12 cellular contexts compared by ENCODE assay signal in the genomic region with DNA sequence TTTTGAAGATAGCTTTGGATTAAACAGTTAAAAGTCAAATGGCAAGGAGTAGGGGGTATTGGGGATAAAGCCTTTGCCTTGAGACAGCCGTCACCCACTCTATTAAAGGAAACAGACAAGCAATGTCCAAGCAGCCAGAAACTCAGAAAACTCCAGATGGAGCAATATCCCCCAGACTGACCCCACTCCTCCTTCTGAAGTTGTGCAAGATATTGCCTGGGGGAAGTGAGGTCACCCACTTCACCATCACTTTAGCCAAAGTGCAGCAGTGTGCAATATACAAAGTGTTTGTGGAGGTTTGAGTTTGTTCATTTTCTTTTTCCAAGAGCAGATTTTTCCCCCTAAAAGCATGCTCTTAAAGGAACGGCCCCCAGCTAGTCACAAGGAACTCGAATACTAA.
DNase-seq lines count a peak whose midpoint lies in the region; ATAC-seq and TF ChIP-seq lines count a peak whose summit lies in the region.
"Had no signal": no experiment of that assay in that cellular context is flagged by ENCODE, and none has a peak within 500 bp of the region (broad histone marks: within the 10 kb centered on the region; RNA-seq: fewer than 3 reads in every experiment).

No MANE protein-coding gene starts in this region.

- no peaks in the 10 kb centered on the region for H3K4me1 Mint-ChIP-seq in CD8-positive, alpha-beta T cell (ENCODE audit: low read depth)
- H3K4me1 Mint-ChIP-seq in T-cell = peaks cover 0 to 2% (median 2%) of the 10 kb centered on the region in 3 donors

- no peak overlapping the region for H2AFZ ChIP-seq in smooth muscle cell (ENCODE audit: low read depth)

- intact Hi-C loops in CD8-positive, alpha-beta T cell (cut with DNase I, micrococcal nuclease) = no loop called here

- H3K4me1 ChIP-seq in adipocyte (ENCODE audit: control insufficient read depth, insufficient read depth, low read length) = peaks cover 26% of the 10 kb centered on the region
- peaks cover 8% of the 10 kb centered on the region for H3K4me1 ChIP-seq in smooth muscle cell (ENCODE audit: low read depth)
- H3K4me1 ChIP-seq in CD8-positive, alpha-beta T cell (ENCODE audit: insufficient read depth, low read length) = no peaks in the 10 kb centered on the region

- ATAC-seq in CD8-positive, alpha-beta T cell = no peak
- ATAC-seq in GM18858 (IDR thresholded peaks at IDR 0.05; ENCODE audit: unreplicated experiment) (no peak), T-cell (replicated peaks in 1 of 4) (no peak)
- ATAC-seq: K562 had no signal

- peak overlapping the region; percentile 1 for H3K4me2 ChIP-seq in smooth muscle cell

- H3K27ac ChIP-seq in HL-60 (replicated peaks) (peak overlapping the region; percentile 83), smooth muscle cell (ENCODE audit: low read depth) (peak overlapping the region; percentile 72)
- no peak overlapping the region for H3K27ac ChIP-seq in CD8-positive, alpha-beta T cell (ENCODE audit: low read depth, low read length)

- CTCF ChIA-PET in CD8-positive, alpha-beta T cell (lab: Charles Lee) = no interaction called here
- CTCF ChIA-PET in T-cell (lab: Charles Lee) = no interaction called here

- DNase-seq in HL-60 (ENCODE audit: low read depth in 1 of 2, low spot score in 1 of 2) (peak; percentile 67 to 90), adipocyte (ENCODE audit: low read depth) (peak; percentile 95), iris pigment epithelial cell (ENCODE audit: low read depth) (peak; percentile 90), smooth muscle cell (lab: John Stamatoyannopoulos, UW; ENCODE audit: unreplicated experiment) (no peak), KG1 (lab: John Stamatoyannopoulos, UW) (no peak), T-cell (no peak)
- DNase-seq in CD8-positive, alpha-beta T cell = no peak
- DNase-seq: DMS 273 treated with DMSO at 0.1 percent for 48 hours, NCI-H526 had no signal

- H3K9me3 ChIP-seq in adipocyte (ENCODE audit: control insufficient read depth, low read length) (peaks cover 4% of the 10 kb centered on the region), smooth muscle cell (replicated peaks; ENCODE audit: low read depth) (no peaks in the 10 kb centered on the region)
- no peaks in the 10 kb centered on the region for H3K9me3 ChIP-seq in CD8-positive, alpha-beta T cell (ENCODE audit: low read length)

- no peaks in the 10 kb centered on the region for H3K27me3 ChIP-seq in HL-60 (ENCODE audit: insufficient read depth, poor library complexity, severe bottlenecking)
- peaks cover 3% of the 10 kb centered on the region for H3K27me3 ChIP-seq in adipocyte (replicated peaks; ENCODE audit: control insufficient read depth, insufficient read depth, low read length)
- no peaks in the 10 kb centered on the region for H3K27me3 ChIP-seq in smooth muscle cell (ENCODE audit: low read depth)
- H3K27me3 ChIP-seq in CD8-positive, alpha-beta T cell (ENCODE audit: insufficient read depth, low read length) = no peaks in the 10 kb centered on the region

- 11% methylated on average over 3 of the region's 3 CpGs for WGBS in smooth muscle cell (ENCODE audit: low lambda C conversion rate)

- H3K27me3 Mint-ChIP-seq in CD8-positive, alpha-beta T cell (ENCODE audit: low read depth) = peaks cover 2% of the 10 kb centered on the region
- H3K27me3 Mint-ChIP-seq in T-cell = peaks cover 9 to 11% of the 10 kb centered on the region in 2 donors

- H3K9me3 Mint-ChIP-seq in CD8-positive, alpha-beta T cell = peaks cover 3% of the 10 kb centered on the region
- peaks cover 4 to 9% (median 8%) of the 10 kb centered on the region in 3 donors for H3K9me3 Mint-ChIP-seq in T-cell

- H3K27ac Mint-ChIP-seq in CD8-positive, alpha-beta T cell = no peak overlapping the region
- H3K27ac Mint-ChIP-seq in T-cell = no peak overlapping the region
- H3K27ac Mint-ChIP-seq: T-helper 1 cell treated with Interleukin-12 subunit alpha and Interleukin-12 subunit beta and Interleukin-4 antibody, amounts not matched to agents 30 μg/mL and 1 μg/mL, for 36 hours had no signal

- no peak for TF ChIP-seq CTCF in HL-60 (IDR thresholded peaks at IDR 0.05; ENCODE audit: insufficient read depth, low read length)
- TF ChIP-seq CTCF in smooth muscle cell (IDR thresholded peaks at IDR 0.05; ENCODE audit: borderline replicate concordance, insufficient read depth, poor library complexity, severe bottlenecking) = no peak
- TF ChIP-seq CTCF in CD8-positive, alpha-beta T cell (IDR thresholded peaks at IDR 0.05) = no peak

- H3K9ac ChIP-seq in adipocyte (ENCODE audit: low read length) (peak overlapping the region; percentile 5), smooth muscle cell (ENCODE audit: low read depth) (no peak overlapping the region)

- H3K36me3 ChIP-seq in adipocyte (ENCODE audit: control insufficient read depth, insufficient read depth, low read length, severe bottlenecking) (no peaks in the 10 kb centered on the region), smooth muscle cell (ENCODE audit: low read depth) (no peaks in the 10 kb centered on the region)
- H3K36me3 ChIP-seq in CD8-positive, alpha-beta T cell (ENCODE audit: insufficient read depth, low read length) = no peaks in the 10 kb centered on the region

- H3K4me3 Mint-ChIP-seq in CD8-positive, alpha-beta T cell = no peak overlapping the region
- no peak overlapping the region for H3K4me3 Mint-ChIP-seq in T-cell
- H3K4me3 Mint-ChIP-seq: T-helper 1 cell treated with Interleukin-12 subunit alpha and Interleukin-12 subunit beta and Interleukin-4 antibody, amounts not matched to agents 30 μg/mL and 1 μg/mL, for 36 hours had no signal

- H4K20me1 ChIP-seq in smooth muscle cell (ENCODE audit: low read depth) = no peaks in the 10 kb centered on the region

- H3K36me3 Mint-ChIP-seq in CD8-positive, alpha-beta T cell = no peaks in the 10 kb centered on the region
- no peaks in the 10 kb centered on the region for H3K36me3 Mint-ChIP-seq in T-cell

- no peaks in the 10 kb centered on the region for H3K79me2 ChIP-seq in smooth muscle cell (ENCODE audit: low read depth)

- H3K4me3 ChIP-seq in HL-60 (replicated peaks; ENCODE audit: insufficient read depth, low read length) = no peak overlapping the region
- H3K4me3 ChIP-seq in adipocyte (ENCODE audit: low read length) = no peak overlapping the region
- no peak overlapping the region for H3K4me3 ChIP-seq in smooth muscle cell
- no peak overlapping the region for H3K4me3 ChIP-seq in CD8-positive, alpha-beta T cell (ENCODE audit: low read depth, low read length)
- H3K4me3 ChIP-seq: K562 had no signal

- POLR2A ChIA-PET in CD8-positive, alpha-beta T cell (lab: Charles Lee) = no interaction called here
- POLR2A ChIA-PET in T-cell (lab: Charles Lee) = no interaction called here

- peaks cover 16% of the 10 kb centered on the region for H3F3A ChIP-seq in smooth muscle cell (ENCODE audit: low read depth)

Comparison
In these comparisons a context has a peak if more than half of its experiments do, and no peak if none do; other contexts are left out.
1. DNase-seq: peak in HL-60 (2 of 2), adipocyte (single experiment) and iris pigment epithelial cell (single experiment); none in smooth muscle cell (single experiment), CD8-positive, alpha-beta T cell (0 of 7), KG1 (single experiment) and T-cell (0 of 34).